Comparison of ENCODE assay signal across 8 cellular contexts in genomic region chr6:129683606-129684322, GRCh38. TPM values are rescaled to one million over a fixed set of nuclear protein-coding genes. Genes with fewer than 3 reads are reported as not detected.
DNase-seq lines count a peak whose midpoint lies in the region; TF ChIP-seq lines count a peak whose summit lies in the region.

No MANE protein-coding gene starts in this region.

- peak overlapping the region; percentile 66 for H3K4me3 ChIP-seq in Loucy (ENCODE audit: low read length, poor library complexity, severe bottlenecking)
- no peak overlapping the region for H3K4me3 ChIP-seq in mesendoderm (ENCODE audit: low read length)

- no peak overlapping the region for H3K27ac ChIP-seq in mesendoderm (ENCODE audit: low read depth, low read length)

- no peak overlapping the region for H3K56ac ChIP-seq in mesendoderm (ENCODE audit: low read length)

- H3K79me2 ChIP-seq in Loucy (ENCODE audit: insufficient read depth, low read length) (peaks cover 55% of the 10 kb centered on the region), mesendoderm (ENCODE audit: control insufficient read depth, insufficient read depth, low read length) (no peaks in the 10 kb centered on the region)

- peaks cover 14% of the 10 kb centered on the region for H3F3A ChIP-seq in Loucy (ENCODE audit: low read depth)

- H2AFZ ChIP-seq in Loucy (ENCODE audit: low read length): no peak overlapping the region

- no peak overlapping the region for H3K4ac ChIP-seq in mesendoderm (ENCODE audit: low read depth, low read length)

- CTCF ChIA-PET in GM10248 (lab: Yijun Ruan, JAX): interaction anchor here (0.7 to 4.0 kb wide), 19 partner anchors 8 to 338 kb away, joined by 3 to 46 read pairs (median 4); partner anchors contain the start of gene ARHGAP18

- no CpG with 5 or more reads among the region's 8 CpGs for WGBS in mesendoderm (ENCODE audit: extremely low coverage, insufficient coverage, low lambda C conversion rate)

- POLR2A ChIA-PET in GM10248 (lab: Yijun Ruan, JAX): interaction anchor here (1.3 kb wide), 1 partner anchor 26 kb away, joined by 7 read pairs; the partner anchor contains the start of gene ARHGAP18

- no peak overlapping the region for H3K18ac ChIP-seq in mesendoderm (ENCODE audit: low read length)

- H3K9me2 ChIP-seq in Loucy (replicated peaks; ENCODE audit: low read depth, low read length): no peaks in the 10 kb centered on the region

- H2BK5ac ChIP-seq in mesendoderm (ENCODE audit: low read length): no peak overlapping the region

- no peaks in the 10 kb centered on the region for H4K20me1 ChIP-seq in Loucy (ENCODE audit: insufficient read depth, low read length, poor library complexity, severe bottlenecking)

- H3K36me3 ChIP-seq in Loucy (ENCODE audit: insufficient read depth, low read length) (no peaks in the 10 kb centered on the region), mesendoderm (ENCODE audit: control insufficient read depth, insufficient read depth, low read length) (no peaks in the 10 kb centered on the region)

- no peaks in the 10 kb centered on the region for H3K27me3 ChIP-seq in Loucy (ENCODE audit: insufficient read depth, low read length, poor library complexity, severe bottlenecking)
- H3K27me3 ChIP-seq in mesendoderm (ENCODE audit: insufficient read depth, low read length, poor library complexity): no peaks in the 10 kb centered on the region

- H3K9me3 ChIP-seq in Loucy (ENCODE audit: insufficient read depth, low read depth, low read length): no peaks in the 10 kb centered on the region

- H2AK5ac ChIP-seq in mesendoderm (ENCODE audit: low read length): no peak overlapping the region

- DNase-seq in GM10248 (ENCODE audit: extremely low spot score) (peak; percentile 86), HCEC 1CT (peak; percentile 100), dermis microvascular lymphatic vessel endothelial cell (ENCODE audit: low read depth in 2 of 2) (peak; percentile 87 to 98), mesendoderm (peak; percentile 81), NCI-H1694 treated with DMSO at 0.1 percent for 48 hours (lab: John Stamatoyannopoulos, UW) (no peak)
- DNase-seq in activated CD4-positive, alpha-beta T cell treated with anti-CD3 and anti-CD28 coated beads for 4 hours: peak; percentile 61 to 70
- peak; percentile 57 to 60 for DNase-seq in stimulated activated CD8-positive, alpha-beta memory T cell treated with anti-CD3 and anti-CD28 coated beads, Interleukin-7, amount 100 ng/mL, for 4 hours (ENCODE audit: low read depth in 2 of 2)

- H4K5ac ChIP-seq in mesendoderm (ENCODE audit: low read length): no peak overlapping the region

- TF ChIP-seq CTCF in GM10248 (IDR thresholded peaks at IDR 0.05; ENCODE audit: control extremely low read depth, extremely low read depth, low read depth, missing control alignments) (no peak), Loucy (conservative IDR thresholded peaks at IDR 0.05; ENCODE audit: low read length) (no peak)

- no peak overlapping the region for H4K8ac ChIP-seq in mesendoderm (ENCODE audit: low read depth, low read length)

- no peaks in the 10 kb centered on the region for H3K79me1 ChIP-seq in mesendoderm (ENCODE audit: low read length)

- no peak overlapping the region for H2BK15ac ChIP-seq in mesendoderm (replicated peaks; ENCODE audit: low read depth)

- no peak overlapping the region for H2BK120ac ChIP-seq in mesendoderm (ENCODE audit: low read depth, low read length)

- H3K9ac ChIP-seq in Loucy (ENCODE audit: low read depth, low read length, poor library complexity, severe bottlenecking) (peak overlapping the region; percentile 67), mesendoderm (ENCODE audit: low read length) (no peak overlapping the region)

- peaks cover 90% of the 10 kb centered on the region for H3K4me1 ChIP-seq in Loucy (ENCODE audit: insufficient read depth, low read length, poor library complexity, severe bottlenecking)
- no peaks in the 10 kb centered on the region for H3K4me1 ChIP-seq in mesendoderm (ENCODE audit: control insufficient read depth, low read depth, low read length)

- no peak overlapping the region for H3K23ac ChIP-seq in mesendoderm (ENCODE audit: low read length)

- H3K4me2 ChIP-seq in Loucy (ENCODE audit: low read depth, low read length, poor library complexity, severe bottlenecking) (peak overlapping the region; percentile 79), mesendoderm (ENCODE audit: low read length) (no peak overlapping the region)

RNA-seq across cellular contexts. Expression of gene ARHGAP18, which starts 26.2 kb away (rescaled TPM):
- 36.0 and 67.1 TPM in 2 replicates for total RNA-seq in dermis microvascular lymphatic vessel endothelial cell
- 5.2 TPM for polyA plus RNA-seq in mesendoderm (2013, experiment 1 of 2)
- polyA plus RNA-seq in mesendoderm (2013, experiment 2 of 2): 4.9 TPM
